ENCODE assay signal across 13 cellular contexts in genomic region chr12:89181271-89181920, GRCh38.
DNase-seq lines count a peak whose midpoint lies in the region; ATAC-seq and TF ChIP-seq lines count a peak whose summit lies in the region.
"Had no signal": no experiment of that assay in that cellular context is flagged by ENCODE, and none has a peak within 500 bp of the region (broad histone marks: within the 10 kb centered on the region; RNA-seq: fewer than 3 reads in every experiment).

No MANE protein-coding gene starts in this region.

- no peak overlapping the region for H3K4me3 ChIP-seq in RWPE2 (ENCODE audit: severe bottlenecking)
- no peak overlapping the region for H3K4me3 ChIP-seq in esophagus squamous epithelium
- H3K4me3 ChIP-seq in uterus: no peak overlapping the region

- H3K27ac ChIP-seq in RWPE2 (ENCODE audit: poor library complexity, severe bottlenecking): peak overlapping the region; percentile 61
- peak overlapping the region in 3 of 4 donors; percentile 27 to 46 (median 43) for H3K27ac ChIP-seq in esophagus squamous epithelium
- H3K27ac ChIP-seq in uterus: no peak overlapping the region

- no peaks in the 10 kb centered on the region for H3K9me3 ChIP-seq in RWPE2 (ENCODE audit: severe bottlenecking)
- no peaks in the 10 kb centered on the region for H3K9me3 ChIP-seq in esophagus squamous epithelium
- H3K9me3 ChIP-seq in uterus: no peaks in the 10 kb centered on the region
- H3K9me3 ChIP-seq: BE2C had no signal

- no peaks in the 10 kb centered on the region for H3K27me3 ChIP-seq in RWPE2 (ENCODE audit: insufficient read depth, poor library complexity, severe bottlenecking)
- H3K27me3 ChIP-seq in esophagus squamous epithelium: no peaks in the 10 kb centered on the region
- H3K27me3 ChIP-seq in uterus: no peaks in the 10 kb centered on the region
- H3K27me3 ChIP-seq: BE2C had no signal

- no peak for DNase-seq in activated T-cell treated with anti-CD3 and anti-CD28 coated beads, Interleukin-2, amount 50 U/mL, for 4 hours
- DNase-seq in activated T-cell treated with anti-CD3 and anti-CD28 coated beads, Interleukin-2, amount 50 U/mL, for 1 hour: no peak
- no peak for DNase-seq in RWPE2 (ENCODE audit: low spot score)
- no peak for DNase-seq in esophagus squamous epithelium (lab: John Stamatoyannopoulos, UW)
- no peak for DNase-seq in stimulated activated naive CD8-positive, alpha-beta T cell treated with anti-CD3 and anti-CD28 coated beads, Interleukin-15, Interleukin-2, amounts not matched to agents 100 U/mL and 50 U/mL, for 24 hours
- no peak for DNase-seq in NCI-H748 (lab: John Stamatoyannopoulos, UW; ENCODE audit: unreplicated experiment)
- DNase-seq in uterus: no peak
- DNase-seq: BE2C; caudate nucleus; NCI-H69; retina; stimulated activated CD8-positive, alpha-beta memory T cell treated with anti-CD3 and anti-CD28 coated beads, Interleukin-4, amount 100 ng/mL, for 48 hours had no signal

- H3K4me1 ChIP-seq in RWPE2 (ENCODE audit: insufficient read depth, poor library complexity, severe bottlenecking) (peaks cover 57% of the 10 kb centered on the region), esophagus squamous epithelium (peaks cover 19 to 37% (median 24%) of the 10 kb centered on the region in 3 donors), uterus (no peaks in the 10 kb centered on the region)
- H3K4me1 ChIP-seq: BE2C had no signal

- peaks cover 26% of the 10 kb centered on the region for H3K4me1 Mint-ChIP-seq in activated T-cell treated with anti-CD3 and anti-CD28 coated beads, Interleukin-2, amount 50 U/mL, for 4 hours (ENCODE audit: low read depth)

- H3K27me3 Mint-ChIP-seq in activated T-cell treated with anti-CD3 and anti-CD28 coated beads, Interleukin-2, amount 50 U/mL, for 4 hours (ENCODE audit: low read depth): no peaks in the 10 kb centered on the region

- no peaks in the 10 kb centered on the region for H3K36me3 ChIP-seq in RWPE2 (ENCODE audit: low read depth)
- no peaks in the 10 kb centered on the region for H3K36me3 ChIP-seq in esophagus squamous epithelium
- H3K36me3 ChIP-seq in uterus: no peaks in the 10 kb centered on the region
- H3K36me3 ChIP-seq: BE2C had no signal

- TF ChIP-seq CTCF in RWPE2 (IDR thresholded peaks at IDR 0.05; ENCODE audit: poor library complexity, severe bottlenecking): no peak
- no peak for TF ChIP-seq CTCF in esophagus squamous epithelium (IDR thresholded peaks at IDR 0.05)
- no peak for TF ChIP-seq CTCF in uterus (IDR thresholded peaks at IDR 0.05)

- H3K36me3 Mint-ChIP-seq in activated T-cell treated with anti-CD3 and anti-CD28 coated beads, Interleukin-2, amount 50 U/mL, for 4 hours (ENCODE audit: insufficient read depth): no peaks in the 10 kb centered on the region

- no peak overlapping the region for H3K4me3 Mint-ChIP-seq in activated T-cell treated with anti-CD3 and anti-CD28 coated beads, Interleukin-2, amount 50 U/mL, for 4 hours

- ATAC-seq in activated T-cell treated with anti-CD3 and anti-CD28 coated beads, Interleukin-2, amount 50 U/mL, for 4 hours: peak; percentile 86 to 89
- ATAC-seq in RWPE2 (ENCODE audit: low read depth) (peak; percentile 78), HG03565 (IDR thresholded peaks at IDR 0.05; ENCODE audit: unreplicated experiment) (no peak)
- peak; percentile 78 for ATAC-seq in stimulated activated naive CD8-positive, alpha-beta T cell treated with anti-CD3 and anti-CD28 coated beads, Interleukin-15, Interleukin-2, amounts not matched to agents 100 U/mL and 50 U/mL, for 24 hours

- H3K9me3 Mint-ChIP-seq in activated T-cell treated with anti-CD3 and anti-CD28 coated beads, Interleukin-2, amount 50 U/mL, for 4 hours: no peaks in the 10 kb centered on the region

- intact Hi-C loops in esophagus squamous epithelium (cut with DNase I): no loop called here
- intact Hi-C loops in uterus (cut with DNase I; ENCODE audit: low total_unique reads): no loop called here

- WGBS in esophagus squamous epithelium, 2 donors: 30 to 39% methylated on average over 2 of the region's 2 CpGs

- TF ChIP-seq POLR2A in esophagus squamous epithelium (IDR thresholded peaks at IDR 0.05) (no peak), uterus (IDR thresholded peaks at IDR 0.05) (no peak)

Comparison
In these comparisons a context has a peak if more than half of its experiments do, and no peak if none do; other contexts are left out.
1. H3K27ac ChIP-seq: peak in RWPE2 (single experiment) and esophagus squamous epithelium (3 of 4); none in uterus (0 of 2).